ENCODE assay signal across 20 cellular contexts in the genomic region with DNA sequence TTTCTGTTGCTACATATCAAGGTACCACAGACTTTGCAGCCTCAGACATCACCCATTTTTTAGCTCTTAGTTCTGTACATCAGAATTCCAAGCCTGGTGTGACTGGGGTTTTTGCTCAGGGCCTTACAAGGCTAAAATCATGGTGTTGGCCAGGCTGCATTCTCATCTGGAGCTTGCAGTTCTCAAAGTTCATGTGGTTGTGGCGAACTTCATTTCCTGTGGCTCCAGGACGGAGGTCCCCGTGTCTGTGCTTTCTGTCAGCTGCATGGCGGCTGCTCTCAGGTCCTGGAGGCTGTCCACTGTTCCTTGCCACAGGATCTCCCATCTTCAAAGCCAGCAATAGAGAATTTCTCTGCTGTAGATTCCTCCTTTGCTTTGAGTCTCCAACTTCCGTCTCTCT.
DNase-seq lines count a peak whose midpoint lies in the region; ATAC-seq lines count a peak whose summit lies in the region.
"Had no signal": no experiment of that assay in that cellular context is flagged by ENCODE, and none has a peak within 500 bp of the region (broad histone marks: within the 10 kb centered on the region; RNA-seq: fewer than 3 reads in every experiment).

No MANE protein-coding gene starts in this region.

- H3K9me3 Mint-ChIP-seq in activated CD8-positive, alpha-beta memory T cell treated with anti-CD3 and anti-CD28 coated beads, Interleukin-2, amount 10 ng/mL, durations not matched to agents 7 days and 5 days (ENCODE audit: low read depth), result peaks cover 2% of the 10 kb centered on the region
- H3K9me3 Mint-ChIP-seq in activated CD8-positive, alpha-beta T cell treated with anti-CD3 and anti-CD28 coated beads, Interleukin-2, amount 10 ng/mL, durations not matched to agents 7 days and 5 days (ENCODE audit: insufficient read depth), result peaks cover 5% of the 10 kb centered on the region
- H3K9me3 Mint-ChIP-seq in natural killer cell treated with Interleukin-12 subunit alpha and Interleukin-12 subunit beta and Interleukin-15 and Interleukin-18, amount 100 ng/mL, for 72 hours, result no peaks in the 10 kb centered on the region
- H3K9me3 Mint-ChIP-seq: GM23338 had no signal

- POLR2A ChIA-PET in activated CD8-positive, alpha-beta T cell treated with anti-CD3 and anti-CD28 coated beads, Interleukin-2, amount 10 ng/mL, durations not matched to agents 7 days and 5 days (lab: Charles Lee), result interaction anchor here (1.3 kb wide), 1 partner anchor 160 kb away, joined by 3 read pairs; no protein-coding TSS in a partner anchor

- CTCF ChIA-PET in activated CD8-positive, alpha-beta memory T cell treated with anti-CD3 and anti-CD28 coated beads, Interleukin-2, amount 10 ng/mL, durations not matched to agents 7 days and 5 days (lab: Charles Lee), result no interaction called here
- CTCF ChIA-PET in activated CD8-positive, alpha-beta T cell treated with anti-CD3 and anti-CD28 coated beads, Interleukin-2, amount 10 ng/mL, durations not matched to agents 7 days and 5 days (lab: Charles Lee), result interaction anchor here (1.9 kb wide), 1 partner anchor 10 kb away, joined by 7 read pairs; no protein-coding TSS in a partner anchor

- H3K27ac Mint-ChIP-seq in activated CD8-positive, alpha-beta memory T cell treated with anti-CD3 and anti-CD28 coated beads, Interleukin-2, amount 10 ng/mL, durations not matched to agents 7 days and 5 days, result no peak overlapping the region
- peak overlapping the region; percentile 3 for H3K27ac Mint-ChIP-seq in activated CD8-positive, alpha-beta T cell treated with anti-CD3 and anti-CD28 coated beads, Interleukin-2, amount 10 ng/mL, durations not matched to agents 7 days and 5 days
- H3K27ac Mint-ChIP-seq in natural killer cell treated with Interleukin-12 subunit alpha and Interleukin-12 subunit beta and Interleukin-15 and Interleukin-18, amount 100 ng/mL, for 72 hours, result peak overlapping the region; percentile 52 to 61
- H3K27ac Mint-ChIP-seq: B cell, GM23338 had no signal

- no peak overlapping the region for H3K4me3 Mint-ChIP-seq in activated CD8-positive, alpha-beta memory T cell treated with anti-CD3 and anti-CD28 coated beads, Interleukin-2, amount 10 ng/mL, durations not matched to agents 7 days and 5 days
- H3K4me3 Mint-ChIP-seq in activated CD8-positive, alpha-beta T cell treated with anti-CD3 and anti-CD28 coated beads, Interleukin-2, amount 10 ng/mL, durations not matched to agents 7 days and 5 days, result no peak overlapping the region
- H3K4me3 Mint-ChIP-seq in natural killer cell treated with Interleukin-12 subunit alpha and Interleukin-12 subunit beta and Interleukin-15 and Interleukin-18, amount 100 ng/mL, for 72 hours, result peak overlapping the region; percentile 55
- H3K4me3 Mint-ChIP-seq: B cell, GM23338 had no signal

- ATAC-seq in activated CD8-positive, alpha-beta memory T cell treated with anti-CD3 and anti-CD28 coated beads, Interleukin-2, amount 10 ng/mL, durations not matched to agents 7 days and 5 days, result peak; percentile 70
- ATAC-seq in GM21423 (IDR thresholded peaks at IDR 0.05; ENCODE audit: unreplicated experiment), result peak; percentile 64
- ATAC-seq in activated CD8-positive, alpha-beta T cell treated with anti-CD3 and anti-CD28 coated beads, Interleukin-2, amount 10 ng/mL, durations not matched to agents 7 days and 5 days, result peak; percentile 64
- peak; percentile 73 to 86 for ATAC-seq in natural killer cell treated with Interleukin-12 subunit alpha and Interleukin-12 subunit beta and Interleukin-15 and Interleukin-18, amount 100 ng/mL, for 72 hours
- ATAC-seq: GM23338 had no signal

- no peaks in the 10 kb centered on the region for H3K27me3 Mint-ChIP-seq in activated CD8-positive, alpha-beta memory T cell treated with anti-CD3 and anti-CD28 coated beads, Interleukin-2, amount 10 ng/mL, durations not matched to agents 7 days and 5 days
- H3K27me3 Mint-ChIP-seq in activated CD8-positive, alpha-beta T cell treated with anti-CD3 and anti-CD28 coated beads, Interleukin-2, amount 10 ng/mL, durations not matched to agents 7 days and 5 days (ENCODE audit: low read depth), result no peaks in the 10 kb centered on the region
- H3K27me3 Mint-ChIP-seq in natural killer cell treated with Interleukin-12 subunit alpha and Interleukin-12 subunit beta and Interleukin-15 and Interleukin-18, amount 100 ng/mL, for 72 hours, result no peaks in the 10 kb centered on the region
- H3K27me3 Mint-ChIP-seq: B cell had no signal

- DNase-seq in activated CD8-positive, alpha-beta memory T cell treated with anti-CD3 and anti-CD28 coated beads, Interleukin-2, amount 10 ng/mL, durations not matched to agents 7 days and 5 days, result peak; percentile 66
- DNase-seq in activated CD8-positive, alpha-beta memory T cell treated with anti-CD3 and anti-CD28 coated beads for 24 hours, result no peak
- DNase-seq in activated CD8-positive, alpha-beta T cell treated with anti-CD3 and anti-CD28 coated beads, Interleukin-2, amount 10 ng/mL, durations not matched to agents 7 days and 5 days, result peak; percentile 40
- DNase-seq in natural killer cell treated with Interleukin-12 subunit alpha and Interleukin-12 subunit beta and Interleukin-15 and Interleukin-18, amount 100 ng/mL, for 72 hours (ENCODE audit: low spot score), result no peak
- DNase-seq in stimulated activated CD4-positive, alpha-beta T cell treated with anti-CD3 and anti-CD28 coated beads, Interleukin-2, amount 100 ng/mL, for 24 hours, result no peak
- DNase-seq in NCI-H1436 (lab: John Stamatoyannopoulos, UW) (no peak), 8988T (no peak)
- DNase-seq: HCEC 1CT, IMR-90, Karpas-422, MM.1S, NCI-H1092, NCI-H146, NCI-H2029 treated with DMSO at 0.1 percent for 48 hours, NCI-H2171, NCI-H526, PC-9 had no signal

- H3K36me3 Mint-ChIP-seq in activated CD8-positive, alpha-beta memory T cell treated with anti-CD3 and anti-CD28 coated beads, Interleukin-2, amount 10 ng/mL, durations not matched to agents 7 days and 5 days, result peaks cover 32% of the 10 kb centered on the region
- peaks cover 58% of the 10 kb centered on the region for H3K36me3 Mint-ChIP-seq in activated CD8-positive, alpha-beta T cell treated with anti-CD3 and anti-CD28 coated beads, Interleukin-2, amount 10 ng/mL, durations not matched to agents 7 days and 5 days (ENCODE audit: low read depth)
- peaks cover 20% of the 10 kb centered on the region for H3K36me3 Mint-ChIP-seq in natural killer cell treated with Interleukin-12 subunit alpha and Interleukin-12 subunit beta and Interleukin-15 and Interleukin-18, amount 100 ng/mL, for 72 hours

- H3K4me1 Mint-ChIP-seq in activated CD8-positive, alpha-beta memory T cell treated with anti-CD3 and anti-CD28 coated beads, Interleukin-2, amount 10 ng/mL, durations not matched to agents 7 days and 5 days, result peaks cover 25% of the 10 kb centered on the region
- peaks cover 32% of the 10 kb centered on the region for H3K4me1 Mint-ChIP-seq in activated CD8-positive, alpha-beta T cell treated with anti-CD3 and anti-CD28 coated beads, Interleukin-2, amount 10 ng/mL, durations not matched to agents 7 days and 5 days (ENCODE audit: low read depth)
- peaks cover 28 to 42% of the 10 kb centered on the region in 2 donors for H3K4me1 Mint-ChIP-seq in natural killer cell treated with Interleukin-12 subunit alpha and Interleukin-12 subunit beta and Interleukin-15 and Interleukin-18, amount 100 ng/mL, for 72 hours (ENCODE audit: low read depth in 2 of 2)
- H3K4me1 Mint-ChIP-seq: B cell had no signal

Comparison
In these comparisons a context has a peak if more than half of its experiments do, and no peak if none do; other contexts are left out.
1. DNase-seq: peak in activated CD8-positive, alpha-beta memory T cell treated with anti-CD3 and anti-CD28 coated beads, Interleukin-2, amount 10 ng/mL, durations not matched to agents 7 days and 5 days (single experiment) and activated CD8-positive, alpha-beta T cell treated with anti-CD3 and anti-CD28 coated beads, Interleukin-2, amount 10 ng/mL, durations not matched to agents 7 days and 5 days (single experiment); none in activated CD8-positive, alpha-beta memory T cell treated with anti-CD3 and anti-CD28 coated beads for 24 hours (single experiment), natural killer cell treated with Interleukin-12 subunit alpha and Interleukin-12 subunit beta and Interleukin-15 and Interleukin-18, amount 100 ng/mL, for 72 hours (single experiment), stimulated activated CD4-positive, alpha-beta T cell treated with anti-CD3 and anti-CD28 coated beads, Interleukin-2, amount 100 ng/mL, for 24 hours (0 of 2), NCI-H1436 (single experiment) and 8988T (single experiment).
2. Peak in every context shown above with its lines, with median percentiles within 50 percentile points of each other: ATAC-seq.